Comparison of ENCODE assay signal across 8 cellular contexts in the genomic region with DNA sequence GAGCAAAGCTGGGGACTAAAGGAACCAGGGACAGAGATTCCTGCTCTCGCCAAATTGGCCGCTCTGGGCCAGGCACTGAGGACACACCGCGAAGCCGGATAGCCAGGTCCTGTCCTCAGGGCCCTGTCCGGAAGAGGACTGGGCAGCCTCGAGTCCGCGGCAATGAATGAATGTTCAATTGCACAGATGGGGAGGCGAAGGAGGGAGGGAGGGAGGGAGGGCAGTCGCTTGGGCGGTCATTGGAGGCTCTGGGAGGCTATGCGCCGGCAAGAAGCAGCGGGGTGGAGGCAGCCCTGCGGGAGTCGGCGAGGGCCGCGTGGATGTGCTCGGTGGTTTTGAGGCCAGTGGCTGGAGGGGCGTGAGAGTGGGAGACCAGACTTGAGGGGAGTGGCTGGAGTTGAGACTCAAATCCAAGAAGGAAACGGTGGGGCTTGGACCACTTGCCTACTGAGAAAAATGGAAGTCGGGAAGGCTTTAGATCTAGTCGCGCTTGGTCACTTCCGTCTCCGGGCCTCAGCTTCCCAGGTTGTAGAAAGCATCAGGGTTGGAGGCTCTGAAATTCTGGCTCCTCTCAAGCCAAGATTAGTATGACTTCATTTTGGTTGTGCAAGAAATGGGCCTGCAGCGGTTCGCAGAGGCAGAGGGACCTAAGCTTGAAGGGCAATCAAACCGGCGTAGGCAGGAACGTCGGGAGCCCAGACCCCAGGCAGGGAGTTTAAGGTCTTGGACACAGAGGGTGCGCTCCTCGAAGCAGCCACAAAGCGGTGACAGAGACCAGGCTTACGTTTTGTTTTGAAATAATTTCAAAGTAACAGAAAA. TPM values are rescaled to one million over a fixed set of nuclear protein-coding genes. Genes with fewer than 3 reads are reported as not detected.
DNase-seq lines count a peak whose midpoint lies in the region; ATAC-seq and TF ChIP-seq lines count a peak whose summit lies in the region.

No MANE protein-coding gene starts in this region.

- peak overlapping the region; percentile 89 for H3K4me2 ChIP-seq in Karpas-422 (ENCODE audit: low read depth, low read length, poor library complexity, severe bottlenecking)

- no peaks in the 10 kb centered on the region for H3K27me3 ChIP-seq in CD8-positive, alpha-beta T cell (ENCODE audit: insufficient read depth, low read length)
- H3K27me3 ChIP-seq in Karpas-422 (ENCODE audit: low read length) (no peaks in the 10 kb centered on the region), suprapubic skin (no peaks in the 10 kb centered on the region)

- peak overlapping the region; percentile 69 for H2AFZ ChIP-seq in Karpas-422 (ENCODE audit: low read length)

- ATAC-seq in CD8-positive, alpha-beta T cell: peak; percentile 82
- peak; percentile 39 for ATAC-seq in GM21360 (IDR thresholded peaks at IDR 0.05; ENCODE audit: unreplicated experiment)

- no peaks in the 10 kb centered on the region for H3K9me2 ChIP-seq in Karpas-422 (replicated peaks; ENCODE audit: insufficient read depth, low read length)

- no peaks in the 10 kb centered on the region for H3K27me3 Mint-ChIP-seq in CD8-positive, alpha-beta T cell (ENCODE audit: low read depth)
- peaks cover 10% of the 10 kb centered on the region for H3K27me3 Mint-ChIP-seq in nephron progenitor cell (ENCODE audit: low read depth, poor library complexity)

- H3K9ac ChIP-seq in Karpas-422 (ENCODE audit: low read length): peak overlapping the region; percentile 82

- no peaks in the 10 kb centered on the region for H3K9me3 Mint-ChIP-seq in CD8-positive, alpha-beta T cell
- H3K9me3 Mint-ChIP-seq in nephron progenitor cell: no peaks in the 10 kb centered on the region

- no peak for TF ChIP-seq POLR2A in suprapubic skin (IDR thresholded peaks at IDR 0.05)

- H4K20me1 ChIP-seq in Karpas-422 (ENCODE audit: insufficient read depth, low read depth, low read length): no peaks in the 10 kb centered on the region

- WGBS in suprapubic skin: under 1% methylated on average over 28 of the region's 38 CpGs

- intact Hi-C loops in CD8-positive, alpha-beta T cell (cut with DNase I, micrococcal nuclease): loop anchor here (1.0 to 5.0 kb wide), 11 partner anchors 21 to 485 kb away; partner anchors contain the start of genes PLXND1 (in 1 of the 2) and TMCC1 (in 1 of the 2)

- peak; percentile 74 for TF ChIP-seq CTCF in CD8-positive, alpha-beta T cell (IDR thresholded peaks at IDR 0.05)
- peak; percentile 75 for TF ChIP-seq CTCF in fibroblast of villous mesenchyme (IDR thresholded peaks at IDR 0.05; ENCODE audit: insufficient read depth, low read depth, low read length)
- TF ChIP-seq CTCF in nephron progenitor cell (IDR thresholded peaks at IDR 0.05): peak; percentile 60
- peak; percentile 63 to 65 for TF ChIP-seq CTCF in suprapubic skin (IDR thresholded peaks at IDR 0.05)

- POLR2A ChIA-PET in CD8-positive, alpha-beta T cell (lab: Charles Lee): interaction anchor here (1.0 to 1.4 kb wide), 4 partner anchors 137 to 313 kb away, joined by 3 to 4 read pairs (median 3); partner anchors contain the start of gene TMCC1

- no peaks in the 10 kb centered on the region for H3K36me3 Mint-ChIP-seq in CD8-positive, alpha-beta T cell
- H3K36me3 Mint-ChIP-seq in nephron progenitor cell (ENCODE audit: low read depth): no peaks in the 10 kb centered on the region

- H3K4me3 ChIP-seq in CD8-positive, alpha-beta T cell (ENCODE audit: low read depth, low read length): peak overlapping the region; percentile 67
- H3K4me3 ChIP-seq in Karpas-422 (ENCODE audit: low read length) (peak overlapping the region; percentile 85), fibroblast of villous mesenchyme (ENCODE audit: low read depth, low read length) (peak overlapping the region; percentile 51), suprapubic skin (peak overlapping the region; percentile 60)

- H3K27ac Mint-ChIP-seq in CD8-positive, alpha-beta T cell: peak overlapping the region; percentile 72
- H3K27ac Mint-ChIP-seq in nephron progenitor cell: peak overlapping the region; percentile 78

- H3K9me3 ChIP-seq in CD8-positive, alpha-beta T cell (ENCODE audit: low read length): no peaks in the 10 kb centered on the region
- H3K9me3 ChIP-seq in Karpas-422 (ENCODE audit: low read length): no peaks in the 10 kb centered on the region
- no peaks in the 10 kb centered on the region for H3K9me3 ChIP-seq in suprapubic skin

- H3K4me1 Mint-ChIP-seq in CD8-positive, alpha-beta T cell (ENCODE audit: low read depth): peaks cover 18% of the 10 kb centered on the region
- peaks cover 57% of the 10 kb centered on the region for H3K4me1 Mint-ChIP-seq in nephron progenitor cell

- H3K4me3 Mint-ChIP-seq in CD8-positive, alpha-beta T cell: peak overlapping the region; percentile 88
- H3K4me3 Mint-ChIP-seq in nephron progenitor cell: peak overlapping the region; percentile 83

- peak; percentile 34 to 80 (median 65) for DNase-seq in CD8-positive, alpha-beta T cell
- peak; percentile 93 for DNase-seq in Karpas-422
- DNase-seq in RKO (ENCODE audit: low spot score): peak; percentile 92
- peak in 3 of 4 experiments; percentile 30 to 51 (median 33) for DNase-seq in activated naive CD4-positive, alpha-beta T cell (lab: John Stamatoyannopoulos, UW)
- peak; percentile 88 for DNase-seq in fibroblast of villous mesenchyme (ENCODE audit: low read depth)
- peak; percentile 62 for DNase-seq in nephron progenitor cell
- peak; percentile 89 to 90 for DNase-seq in suprapubic skin (ENCODE audit: low spot score in 2 of 2)

- peaks cover 13% of the 10 kb centered on the region for H3K4me1 ChIP-seq in CD8-positive, alpha-beta T cell (ENCODE audit: insufficient read depth, low read length)
- H3K4me1 ChIP-seq in Karpas-422 (ENCODE audit: low read length) (peaks cover 11% of the 10 kb centered on the region), suprapubic skin (peaks cover 59% of the 10 kb centered on the region)

- no peak for TF ChIP-seq EP300 in suprapubic skin (IDR thresholded peaks at IDR 0.05)

- no peaks in the 10 kb centered on the region for H3K36me3 ChIP-seq in CD8-positive, alpha-beta T cell (ENCODE audit: insufficient read depth, low read length)
- H3K36me3 ChIP-seq in Karpas-422 (ENCODE audit: insufficient read depth, low read length): no peaks in the 10 kb centered on the region
- H3K36me3 ChIP-seq in suprapubic skin: no peaks in the 10 kb centered on the region

- CTCF ChIA-PET in CD8-positive, alpha-beta T cell (lab: Charles Lee): interaction anchor here (0.7 to 5.1 kb wide), 50 partner anchors 9 to 479 kb away, joined by 3 to 71 read pairs (median 4); partner anchors contain the start of gene PLXND1

- H3K27ac ChIP-seq in CD8-positive, alpha-beta T cell (ENCODE audit: low read depth, low read length): peak overlapping the region; percentile 44
- peak overlapping the region; percentile 54 for H3K27ac ChIP-seq in Karpas-422 (ENCODE audit: low read length)
- H3K27ac ChIP-seq in suprapubic skin: peak overlapping the region; percentile 94

- H3K79me2 ChIP-seq in Karpas-422 (ENCODE audit: low read length): no peaks in the 10 kb centered on the region

RNA-seq across cellular contexts. Expression of gene PLXND1, which starts 21.1 kb away (rescaled TPM):
- 10 to 100 TPM; 84.7 to 96.8 TPM for total RNA-seq in CD8-positive, alpha-beta T cell
- total RNA-seq in Karpas-422 (2014; rRNA removed; shearing (Covaris generic); ENCODE audit: low replicate concordance): 0.52 TPM in 1 of 2 replicates, not detected in the other
- total RNA-seq in fibroblast of villous mesenchyme (91.8 and 97.2 TPM in 2 replicates), suprapubic skin (10 to 100 TPM; 19.0 to 51.0 (median 30.8) TPM)

Comparison
In these comparisons a context has a peak if more than half of its experiments do, and no peak if none do; other contexts are left out.
1. Peak in every context shown above with its lines: DNase-seq, ATAC-seq, H3K4me3 ChIP-seq and H3K27ac ChIP-seq.
2. DNase-seq: peak in every context shown above with its lines; median percentile 93 in Karpas-422; 92 in RKO; 90 in suprapubic skin; 88 in fibroblast of villous mesenchyme; 65 in CD8-positive, alpha-beta T cell; 62 in nephron progenitor cell; 33 in activated naive CD4-positive, alpha-beta T cell.
3. H3K27ac ChIP-seq: peak in every context shown above with its lines; median percentile 94 in suprapubic skin; 54 in Karpas-422; 44 in CD8-positive, alpha-beta T cell.
4. RNA of gene PLXND1, which starts 21.1 kb away (total RNA-seq): 91.8 to 97.2 TPM in fibroblast of villous mesenchyme, 84.7 to 96.8 TPM in CD8-positive, alpha-beta T cell and 19.0 to 51.0 TPM in suprapubic skin; 0.52 TPM in Karpas-422; every median in the first group is over 10 times any median in the second.